8 cellular contexts compared by ENCODE assay signal in genomic region chr4:184265566-184266351, GRCh38. TPM values are rescaled to one million over a fixed set of nuclear protein-coding genes. Genes with fewer than 3 reads are reported as not detected.
DNase-seq lines count a peak whose midpoint lies in the region; ATAC-seq and TF ChIP-seq lines count a peak whose summit lies in the region.

No MANE protein-coding gene starts in this region.

- H3K4me1 ChIP-seq in prostate gland (replicated peaks), result no peaks in the 10 kb centered on the region

- peaks cover 61% of the 10 kb centered on the region for H3K4me1 Mint-ChIP-seq in activated naive CD4-positive, alpha-beta T cell treated with anti-CD3 and anti-CD28 coated beads, Interleukin-2, amount 10 ng/mL, durations not matched to agents 7 days and 5 days
- H3K4me1 Mint-ChIP-seq in activated CD4-positive, alpha-beta memory T cell treated with anti-CD3 and anti-CD28 coated beads, Interleukin-2, amount 10 ng/mL, durations not matched to agents 7 days and 5 days, result peaks cover 66% of the 10 kb centered on the region

- POLR2A ChIA-PET in activated CD4-positive, alpha-beta memory T cell treated with anti-CD3 and anti-CD28 coated beads, Interleukin-2, amount 10 ng/mL, durations not matched to agents 7 days and 5 days (lab: Charles Lee), result interaction anchor here (0.6 to 8.3 kb wide), 18 partner anchors 8 to 559 kb away, joined by 3 to 137 read pairs (median 8); partner anchors contain the start of genes CASP3, CENPU, IRF2 and PRIMPOL

- no peaks in the 10 kb centered on the region for H3K27me3 ChIP-seq in prostate gland (replicated peaks; ENCODE audit: insufficient read depth)

- H3K36me3 Mint-ChIP-seq in activated naive CD4-positive, alpha-beta T cell treated with anti-CD3 and anti-CD28 coated beads, Interleukin-2, amount 10 ng/mL, durations not matched to agents 7 days and 5 days, result no peaks in the 10 kb centered on the region
- H3K36me3 Mint-ChIP-seq in activated CD4-positive, alpha-beta memory T cell treated with anti-CD3 and anti-CD28 coated beads, Interleukin-2, amount 10 ng/mL, durations not matched to agents 7 days and 5 days (ENCODE audit: low read depth), result no peaks in the 10 kb centered on the region

- H3K9me3 ChIP-seq in prostate gland, result no peaks in the 10 kb centered on the region

- no peaks in the 10 kb centered on the region for H3K36me3 ChIP-seq in prostate gland

- no peak for TF ChIP-seq POLR2A in prostate gland (IDR thresholded peaks at IDR 0.05)

- peak overlapping the region; percentile 62 for H3K27ac Mint-ChIP-seq in activated naive CD4-positive, alpha-beta T cell treated with anti-CD3 and anti-CD28 coated beads, Interleukin-2, amount 10 ng/mL, durations not matched to agents 7 days and 5 days
- peak overlapping the region; percentile 100 for H3K27ac Mint-ChIP-seq in activated CD4-positive, alpha-beta memory T cell treated with anti-CD3 and anti-CD28 coated beads, Interleukin-2, amount 10 ng/mL, durations not matched to agents 7 days and 5 days

- peaks cover 2% of the 10 kb centered on the region for H3K9me3 Mint-ChIP-seq in activated naive CD4-positive, alpha-beta T cell treated with anti-CD3 and anti-CD28 coated beads, Interleukin-2, amount 10 ng/mL, durations not matched to agents 7 days and 5 days
- no peaks in the 10 kb centered on the region for H3K9me3 Mint-ChIP-seq in activated CD4-positive, alpha-beta memory T cell treated with anti-CD3 and anti-CD28 coated beads, Interleukin-2, amount 10 ng/mL, durations not matched to agents 7 days and 5 days

- H3K4me3 Mint-ChIP-seq in activated naive CD4-positive, alpha-beta T cell treated with anti-CD3 and anti-CD28 coated beads, Interleukin-2, amount 10 ng/mL, durations not matched to agents 7 days and 5 days, result no peak overlapping the region
- peak overlapping the region; percentile 71 for H3K4me3 Mint-ChIP-seq in activated CD4-positive, alpha-beta memory T cell treated with anti-CD3 and anti-CD28 coated beads, Interleukin-2, amount 10 ng/mL, durations not matched to agents 7 days and 5 days

- no peak for DNase-seq in activated naive CD4-positive, alpha-beta T cell treated with anti-CD3 and anti-CD28 coated beads, Interleukin-2, amount 10 ng/mL, durations not matched to agents 7 days and 5 days
- no peak for DNase-seq in activated naive CD4-positive, alpha-beta T cell (lab: John Stamatoyannopoulos, UW)
- DNase-seq in Kasumi-1 (lab: John Stamatoyannopoulos, UW), result peak; percentile 85 to 87
- DNase-seq in activated CD4-positive, alpha-beta memory T cell treated with anti-CD3 and anti-CD28 coated beads, Interleukin-2, amount 10 ng/mL, durations not matched to agents 7 days and 5 days, result no peak
- DNase-seq in non-pigmented ciliary epithelial cell (ENCODE audit: low read depth), result peak; percentile 9
- DNase-seq in DMS 273 (lab: John Stamatoyannopoulos, UW; ENCODE audit: unreplicated experiment), result no peak
- DNase-seq in prostate gland (ENCODE audit: low spot score), result no peak

- peak overlapping the region in 1 of 2 donors; percentile 3 for H3K27ac ChIP-seq in prostate gland

- CTCF ChIA-PET in activated naive CD4-positive, alpha-beta T cell treated with anti-CD3 and anti-CD28 coated beads, Interleukin-2, amount 10 ng/mL, durations not matched to agents 7 days and 5 days (lab: Charles Lee), result interaction anchor here (1.0 to 9.0 kb wide), 14 partner anchors 8 to 480 kb away, joined by 3 to 115 read pairs (median 10); no protein-coding TSS in a partner anchor
- CTCF ChIA-PET in activated CD4-positive, alpha-beta memory T cell treated with anti-CD3 and anti-CD28 coated beads, Interleukin-2, amount 10 ng/mL, durations not matched to agents 7 days and 5 days (lab: Charles Lee), result interaction anchor here (0.7 to 8.3 kb wide), 17 partner anchors 8 to 783 kb away, joined by 3 to 102 read pairs (median 17); partner anchors contain the start of genes CASP3, CENPU, IRF2 and PRIMPOL

- ATAC-seq in GM19324 (IDR thresholded peaks at IDR 0.05; ENCODE audit: low FRiP score, unreplicated experiment), result no peak

- peak overlapping the region in 1 of 2 donors; percentile 6 for H3K4me3 ChIP-seq in prostate gland

- TF ChIP-seq CTCF in prostate gland (IDR thresholded peaks at IDR 0.05), result no peak

- 59% methylated on average over 16 of the region's 16 CpGs for WGBS in prostate gland

- peaks cover 14% of the 10 kb centered on the region for H3K27me3 Mint-ChIP-seq in activated naive CD4-positive, alpha-beta T cell treated with anti-CD3 and anti-CD28 coated beads, Interleukin-2, amount 10 ng/mL, durations not matched to agents 7 days and 5 days
- H3K27me3 Mint-ChIP-seq in activated CD4-positive, alpha-beta memory T cell treated with anti-CD3 and anti-CD28 coated beads, Interleukin-2, amount 10 ng/mL, durations not matched to agents 7 days and 5 days, result peaks cover 3% of the 10 kb centered on the region

- intact Hi-C loops in prostate gland (cut with DNase I), result loop anchor here (5.0 kb wide), 1 partner anchor 212 kb away; no protein-coding TSS in a partner anchor

RNA-seq across cellular contexts. Expression of gene ENPP6, which starts 48.1 kb away (rescaled TPM):
- 1 to 10 TPM; 3.0 to 3.6 TPM for total RNA-seq in activated CD4-positive, alpha-beta memory T cell treated with anti-CD3 and anti-CD28 coated beads, Interleukin-2, amount 10 ng/mL, durations not matched to agents 7 days and 5 days
- 1 to 10 TPM in 1 of 2 donors, under 1 TPM in 1; 0.68 to 5.9 TPM for total RNA-seq in prostate gland

Comparison
In these comparisons a context has a peak if more than half of its experiments do, and no peak if none do; other contexts are left out.
1. DNase-seq: peak in Kasumi-1 (2 of 2) and non-pigmented ciliary epithelial cell (single experiment); none in activated naive CD4-positive, alpha-beta T cell treated with anti-CD3 and anti-CD28 coated beads, Interleukin-2, amount 10 ng/mL, durations not matched to agents 7 days and 5 days (single experiment), activated naive CD4-positive, alpha-beta T cell (0 of 4), activated CD4-positive, alpha-beta memory T cell treated with anti-CD3 and anti-CD28 coated beads, Interleukin-2, amount 10 ng/mL, durations not matched to agents 7 days and 5 days (single experiment), DMS 273 (single experiment) and prostate gland (single experiment).